1 cellular context compared by ENCODE assay signal in the genomic region with DNA sequence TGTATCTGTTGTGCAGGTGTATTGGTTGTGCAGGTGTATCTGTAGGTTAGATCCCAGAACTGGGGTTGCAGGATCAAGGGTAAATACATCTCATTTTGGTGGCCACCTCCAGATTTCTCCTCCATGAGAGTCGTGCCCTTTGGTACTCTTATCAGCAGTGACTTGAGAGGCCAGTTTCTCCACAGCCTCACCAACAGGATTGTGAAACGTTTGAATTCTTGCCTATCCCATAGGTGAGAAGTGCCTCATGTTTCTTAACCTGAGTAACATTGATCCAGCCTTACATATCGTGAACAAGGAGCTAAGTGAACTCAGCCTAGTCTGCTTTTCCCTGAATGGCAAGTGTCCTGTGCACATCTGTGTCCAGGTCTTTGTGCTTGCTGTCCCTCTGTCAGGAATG.
TF ChIP-seq lines count a peak whose summit lies in the region.

No MANE protein-coding gene starts in this region.

TF ChIP-seq in H1, 55 proteins besides CTCF, POLR2A, EP300 and RAD21:
- no peak for TF ChIP-seq BCL11A (IDR thresholded peaks at IDR 0.05; ENCODE audit: low read depth in 2 of 2, low read length in 2 of 2)
- TF ChIP-seq RBBP5 (IDR thresholded peaks at IDR 0.05; ENCODE audit: borderline replicate concordance, low read depth, low read length), result no peak
- TF ChIP-seq CBX8 (IDR thresholded peaks at IDR 0.05; ENCODE audit: borderline replicate concordance, low read depth, low read length), result no peak
- TF ChIP-seq RNF2 (IDR thresholded peaks at IDR 0.05; ENCODE audit: borderline replicate concordance, low read depth, low read length, missing control alignments, poor library complexity, severe bottlenecking), result no peak
- TF ChIP-seq SIX5 (IDR thresholded peaks at IDR 0.05; ENCODE audit: low read depth, low read length), result no peak
- TF ChIP-seq RFX5 (IDR thresholded peaks at IDR 0.05; ENCODE audit: borderline replicate concordance, low read depth, low read length), result no peak
- no peak for TF ChIP-seq SP4 (IDR thresholded peaks at IDR 0.05; ENCODE audit: low read length)
- TF ChIP-seq, protein P1, sequence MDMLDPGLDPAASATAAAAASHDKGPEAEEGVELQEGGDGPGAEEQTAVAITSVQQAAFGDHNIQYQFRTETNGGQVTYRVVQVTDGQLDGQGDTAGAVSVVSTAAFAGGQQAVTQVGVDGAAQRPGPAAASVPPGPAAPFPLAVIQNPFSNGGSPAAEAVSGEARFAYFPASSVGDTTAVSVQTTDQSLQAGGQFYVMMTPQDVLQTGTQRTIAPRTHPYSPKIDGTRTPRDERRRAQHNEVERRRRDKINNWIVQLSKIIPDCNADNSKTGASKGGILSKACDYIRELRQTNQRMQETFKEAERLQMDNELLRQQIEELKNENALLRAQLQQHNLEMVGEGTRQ (IDR thresholded peaks at IDR 0.05; ENCODE audit: low read length), result no peak
- TF ChIP-seq, protein P2, sequence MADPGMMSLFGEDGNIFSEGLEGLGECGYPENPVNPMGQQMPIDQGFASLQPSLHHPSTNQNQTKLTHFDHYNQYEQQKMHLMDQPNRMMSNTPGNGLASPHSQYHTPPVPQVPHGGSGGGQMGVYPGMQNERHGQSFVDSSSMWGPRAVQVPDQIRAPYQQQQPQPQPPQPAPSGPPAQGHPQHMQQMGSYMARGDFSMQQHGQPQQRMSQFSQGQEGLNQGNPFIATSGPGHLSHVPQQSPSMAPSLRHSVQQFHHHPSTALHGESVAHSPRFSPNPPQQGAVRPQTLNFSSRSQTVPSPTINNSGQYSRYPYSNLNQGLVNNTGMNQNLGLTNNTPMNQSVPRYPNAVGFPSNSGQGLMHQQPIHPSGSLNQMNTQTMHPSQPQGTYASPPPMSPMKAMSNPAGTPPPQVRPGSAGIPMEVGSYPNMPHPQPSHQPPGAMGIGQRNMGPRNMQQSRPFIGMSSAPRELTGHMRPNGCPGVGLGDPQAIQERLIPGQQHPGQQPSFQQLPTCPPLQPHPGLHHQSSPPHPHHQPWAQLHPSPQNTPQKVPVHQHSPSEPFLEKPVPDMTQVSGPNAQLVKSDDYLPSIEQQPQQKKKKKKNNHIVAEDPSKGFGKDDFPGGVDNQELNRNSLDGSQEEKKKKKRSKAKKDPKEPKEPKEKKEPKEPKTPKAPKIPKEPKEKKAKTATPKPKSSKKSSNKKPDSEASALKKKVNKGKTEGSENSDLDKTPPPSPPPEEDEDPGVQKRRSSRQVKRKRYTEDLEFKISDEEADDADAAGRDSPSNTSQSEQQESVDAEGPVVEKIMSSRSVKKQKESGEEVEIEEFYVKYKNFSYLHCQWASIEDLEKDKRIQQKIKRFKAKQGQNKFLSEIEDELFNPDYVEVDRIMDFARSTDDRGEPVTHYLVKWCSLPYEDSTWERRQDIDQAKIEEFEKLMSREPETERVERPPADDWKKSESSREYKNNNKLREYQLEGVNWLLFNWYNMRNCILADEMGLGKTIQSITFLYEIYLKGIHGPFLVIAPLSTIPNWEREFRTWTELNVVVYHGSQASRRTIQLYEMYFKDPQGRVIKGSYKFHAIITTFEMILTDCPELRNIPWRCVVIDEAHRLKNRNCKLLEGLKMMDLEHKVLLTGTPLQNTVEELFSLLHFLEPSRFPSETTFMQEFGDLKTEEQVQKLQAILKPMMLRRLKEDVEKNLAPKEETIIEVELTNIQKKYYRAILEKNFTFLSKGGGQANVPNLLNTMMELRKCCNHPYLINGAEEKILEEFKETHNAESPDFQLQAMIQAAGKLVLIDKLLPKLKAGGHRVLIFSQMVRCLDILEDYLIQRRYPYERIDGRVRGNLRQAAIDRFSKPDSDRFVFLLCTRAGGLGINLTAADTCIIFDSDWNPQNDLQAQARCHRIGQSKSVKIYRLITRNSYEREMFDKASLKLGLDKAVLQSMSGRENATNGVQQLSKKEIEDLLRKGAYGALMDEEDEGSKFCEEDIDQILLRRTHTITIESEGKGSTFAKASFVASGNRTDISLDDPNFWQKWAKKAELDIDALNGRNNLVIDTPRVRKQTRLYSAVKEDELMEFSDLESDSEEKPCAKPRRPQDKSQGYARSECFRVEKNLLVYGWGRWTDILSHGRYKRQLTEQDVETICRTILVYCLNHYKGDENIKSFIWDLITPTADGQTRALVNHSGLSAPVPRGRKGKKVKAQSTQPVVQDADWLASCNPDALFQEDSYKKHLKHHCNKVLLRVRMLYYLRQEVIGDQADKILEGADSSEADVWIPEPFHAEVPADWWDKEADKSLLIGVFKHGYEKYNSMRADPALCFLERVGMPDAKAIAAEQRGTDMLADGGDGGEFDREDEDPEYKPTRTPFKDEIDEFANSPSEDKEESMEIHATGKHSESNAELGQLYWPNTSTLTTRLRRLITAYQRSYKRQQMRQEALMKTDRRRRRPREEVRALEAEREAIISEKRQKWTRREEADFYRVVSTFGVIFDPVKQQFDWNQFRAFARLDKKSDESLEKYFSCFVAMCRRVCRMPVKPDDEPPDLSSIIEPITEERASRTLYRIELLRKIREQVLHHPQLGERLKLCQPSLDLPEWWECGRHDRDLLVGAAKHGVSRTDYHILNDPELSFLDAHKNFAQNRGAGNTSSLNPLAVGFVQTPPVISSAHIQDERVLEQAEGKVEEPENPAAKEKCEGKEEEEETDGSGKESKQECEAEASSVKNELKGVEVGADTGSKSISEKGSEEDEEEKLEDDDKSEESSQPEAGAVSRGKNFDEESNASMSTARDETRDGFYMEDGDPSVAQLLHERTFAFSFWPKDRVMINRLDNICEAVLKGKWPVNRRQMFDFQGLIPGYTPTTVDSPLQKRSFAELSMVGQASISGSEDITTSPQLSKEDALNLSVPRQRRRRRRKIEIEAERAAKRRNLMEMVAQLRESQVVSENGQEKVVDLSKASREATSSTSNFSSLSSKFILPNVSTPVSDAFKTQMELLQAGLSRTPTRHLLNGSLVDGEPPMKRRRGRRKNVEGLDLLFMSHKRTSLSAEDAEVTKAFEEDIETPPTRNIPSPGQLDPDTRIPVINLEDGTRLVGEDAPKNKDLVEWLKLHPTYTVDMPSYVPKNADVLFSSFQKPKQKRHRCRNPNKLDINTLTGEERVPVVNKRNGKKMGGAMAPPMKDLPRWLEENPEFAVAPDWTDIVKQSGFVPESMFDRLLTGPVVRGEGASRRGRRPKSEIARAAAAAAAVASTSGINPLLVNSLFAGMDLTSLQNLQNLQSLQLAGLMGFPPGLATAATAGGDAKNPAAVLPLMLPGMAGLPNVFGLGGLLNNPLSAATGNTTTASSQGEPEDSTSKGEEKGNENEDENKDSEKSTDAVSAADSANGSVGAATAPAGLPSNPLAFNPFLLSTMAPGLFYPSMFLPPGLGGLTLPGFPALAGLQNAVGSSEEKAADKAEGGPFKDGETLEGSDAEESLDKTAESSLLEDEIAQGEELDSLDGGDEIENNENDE (IDR thresholded peaks at IDR 0.05; ENCODE audit: insufficient replicate concordance, low read length), result no peak
- no peak for TF ChIP-seq KDM1A (IDR thresholded peaks at IDR 0.05; ENCODE audit: borderline replicate concordance, low read length)
- TF ChIP-seq, protein P3, sequence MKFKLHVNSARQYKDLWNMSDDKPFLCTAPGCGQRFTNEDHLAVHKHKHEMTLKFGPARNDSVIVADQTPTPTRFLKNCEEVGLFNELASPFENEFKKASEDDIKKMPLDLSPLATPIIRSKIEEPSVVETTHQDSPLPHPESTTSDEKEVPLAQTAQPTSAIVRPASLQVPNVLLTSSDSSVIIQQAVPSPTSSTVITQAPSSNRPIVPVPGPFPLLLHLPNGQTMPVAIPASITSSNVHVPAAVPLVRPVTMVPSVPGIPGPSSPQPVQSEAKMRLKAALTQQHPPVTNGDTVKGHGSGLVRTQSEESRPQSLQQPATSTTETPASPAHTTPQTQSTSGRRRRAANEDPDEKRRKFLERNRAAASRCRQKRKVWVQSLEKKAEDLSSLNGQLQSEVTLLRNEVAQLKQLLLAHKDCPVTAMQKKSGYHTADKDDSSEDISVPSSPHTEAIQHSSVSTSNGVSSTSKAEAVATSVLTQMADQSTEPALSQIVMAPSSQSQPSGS (IDR thresholded peaks at IDR 0.05; ENCODE audit: low read length), result no peak
- TF ChIP-seq KDM4A (IDR thresholded peaks at IDR 0.05; ENCODE audit: low read depth, low read length, severe bottlenecking), result no peak
- no peak for TF ChIP-seq CEBPB (IDR thresholded peaks at IDR 0.05; ENCODE audit: low read depth, low read length)
- TF ChIP-seq TCF12 (IDR thresholded peaks at IDR 0.05; ENCODE audit: low read depth, low read length), result no peak
- no peak for TF ChIP-seq TAF1 (IDR thresholded peaks at IDR 0.05; ENCODE audit: low read depth, low read length)
